Comparison of ENCODE assay signal across 13 cellular contexts in genomic region chr1:239841635-239842034, GRCh38.
DNase-seq lines count a peak whose midpoint lies in the region; ATAC-seq and TF ChIP-seq lines count a peak whose summit lies in the region.
"Had no signal": no experiment of that assay in that cellular context is flagged by ENCODE, and none has a peak within 500 bp of the region (broad histone marks: within the 10 kb centered on the region; RNA-seq: fewer than 3 reads in every experiment).

No MANE protein-coding gene starts in this region.

- H3K27me3 Mint-ChIP-seq in CD14-positive monocyte (ENCODE audit: low read depth in 3 of 3), result peaks cover 0 to 2% (median 0%) of the 10 kb centered on the region in 3 donors
- H3K27me3 Mint-ChIP-seq: CD4-positive, CD25-positive, alpha-beta regulatory T cell had no signal

- H3K9me3 Mint-ChIP-seq in CD14-positive monocyte, result peaks cover 0 to 3% (median 0%) of the 10 kb centered on the region in 7 donors
- H3K9me3 Mint-ChIP-seq: GM23338 had no signal

- H3K4me1 Mint-ChIP-seq in CD14-positive monocyte, result peaks cover 29% of the 10 kb centered on the region
- H3K4me1 Mint-ChIP-seq: GM23338 had no signal

- intact Hi-C loops in CD14-positive monocyte (cut with micrococcal nuclease), result no loop called here
- intact Hi-C loops in left lung (cut with DNase I), result no loop called here
- intact Hi-C loops in esophagus muscularis mucosa (cut with DNase I), result no loop called here

- H3K36me3 ChIP-seq in left lung (no peaks in the 10 kb centered on the region), esophagus muscularis mucosa (no peaks in the 10 kb centered on the region)

- TF ChIP-seq POLR2A in esophagus muscularis mucosa (IDR thresholded peaks at IDR 0.05; ENCODE audit: low read depth), result no peak

- H3K4me1 ChIP-seq in left lung (no peaks in the 10 kb centered on the region), esophagus muscularis mucosa (no peaks in the 10 kb centered on the region)
- H3K4me1 ChIP-seq: A549 had no signal

- peak; percentile 14 for ATAC-seq in left lung
- no peak for ATAC-seq in HG02798 (IDR thresholded peaks at IDR 0.05; ENCODE audit: poor library complexity, unreplicated experiment)
- ATAC-seq: A549, GM23338 had no signal

- no peak overlapping the region for H3K4me3 Mint-ChIP-seq in CD14-positive monocyte
- H3K4me3 Mint-ChIP-seq: CD4-positive, CD25-positive, alpha-beta regulatory T cell; GM23338 had no signal

- no peak for TF ChIP-seq EP300 in esophagus muscularis mucosa (IDR thresholded peaks at IDR 0.05)

- no peaks in the 10 kb centered on the region for H3K9me3 ChIP-seq in left lung
- no peaks in the 10 kb centered on the region for H3K9me3 ChIP-seq in esophagus muscularis mucosa
- H3K9me3 ChIP-seq: A549 had no signal

- H3K36me3 Mint-ChIP-seq in CD14-positive monocyte, result no peaks in the 10 kb centered on the region
- H3K36me3 Mint-ChIP-seq: CD4-positive, CD25-positive, alpha-beta regulatory T cell had no signal

- DNase-seq in CD14-positive monocyte (ENCODE audit: low spot score) (no peak), Kasumi-1 (lab: John Stamatoyannopoulos, UW) (peak; percentile 57), OCI-M1 (lab: John Stamatoyannopoulos, UW) (peak; percentile 29), left lung (no peak), NCI-H345 (lab: John Stamatoyannopoulos, UW) (no peak), esophagus muscularis mucosa (ENCODE audit: extremely low spot score) (no peak)
- DNase-seq: CD4-positive, CD25-positive, alpha-beta regulatory T cell; DMS 273 treated with DMSO at 0.1 percent for 48 hours; H7; IMR-90 had no signal

- TF ChIP-seq CTCF in CD14-positive monocyte (IDR thresholded peaks at IDR 0.05) (peak; percentile 17), left lung (IDR thresholded peaks at IDR 0.05) (no peak), esophagus muscularis mucosa (IDR thresholded peaks at IDR 0.05) (no peak)

- no peak overlapping the region for H3K4me3 ChIP-seq in left lung
- no peak overlapping the region for H3K4me3 ChIP-seq in esophagus muscularis mucosa
- H3K4me3 ChIP-seq: A549, GM23338 had no signal

- peak overlapping the region; percentile 46 to 87 (median 63) for H3K27ac Mint-ChIP-seq in CD14-positive monocyte
- H3K27ac Mint-ChIP-seq: CD4-positive, CD25-positive, alpha-beta regulatory T cell; GM23338 had no signal

- H3K27ac ChIP-seq in left lung (no peak overlapping the region), esophagus muscularis mucosa (replicated peaks in 1 of 4) (no peak overlapping the region)
- H3K27ac ChIP-seq: A549 had no signal

- 94% methylated on average over 2 of the region's 2 CpGs for WGBS in esophagus muscularis mucosa

- H3K27me3 ChIP-seq in left lung (no peaks in the 10 kb centered on the region), esophagus muscularis mucosa (no peaks in the 10 kb centered on the region)

Comparison
In these comparisons a context has a peak if more than half of its experiments do, and no peak if none do; other contexts are left out.
1. DNase-seq: peak in Kasumi-1 (2 of 2) and OCI-M1 (single experiment); none in CD14-positive monocyte (single experiment), left lung (0 of 2), NCI-H345 (single experiment) and esophagus muscularis mucosa (single experiment).